ENCODE assay signal across 8 cellular contexts in genomic region chr15:78779975-78780374, GRCh38. TPM values are rescaled to one million over a fixed set of nuclear protein-coding genes. Genes with fewer than 3 reads are reported as not detected.
DNase-seq lines count a peak whose midpoint lies in the region; ATAC-seq and TF ChIP-seq lines count a peak whose summit lies in the region.
"Not testable (repeated sequence)": the region's sequence is repeated elsewhere in the genome, so short reads cannot be mapped to it uniquely, and the experiment has no call there.
"Had no signal": no experiment of that assay in that cellular context is flagged by ENCODE, and none has a peak within 500 bp of the region (broad histone marks: within the 10 kb centered on the region; RNA-seq: fewer than 3 reads in every experiment).

No MANE protein-coding gene starts in this region.

- no CpG with 5 or more reads among the region's 9 CpGs for WGBS in body of pancreas, 2 donors
- WGBS in lung, 2 donors: 6% methylated on average over 1 of the region's 9 CpGs; no CpG with 5 or more reads in 1 of the 2 donors

- not testable (repeated sequence) for DNase-seq in body of pancreas; Right ventricle myocardium inferior (ENCODE audit: missing footprints); left cardiac atrium; left colon; lung (ENCODE audit: low spot score); sciatic nerve (ENCODE audit: low spot score); upper lobe of right lung

- intact Hi-C loops in body of pancreas (cut with DNase I); left cardiac atrium (cut with DNase I); sciatic nerve (cut with DNase I); upper lobe of right lung (cut with DNase I): not testable (repeated sequence)
- intact Hi-C loops in Right ventricle myocardium inferior (cut with DNase I): loop anchor here (10.0 kb wide), 1 partner anchor 805 kb away; no protein-coding TSS in a partner anchor
- intact Hi-C loops in left colon (cut with DNase I, micrococcal nuclease): loop anchor here in 1 of 2 donors (10.0 kb wide), 1 partner anchor 805 kb away; no protein-coding TSS in a partner anchor

- not testable (repeated sequence) for TF ChIP-seq POLR2A in body of pancreas (IDR thresholded peaks at IDR 0.05)

- not testable (repeated sequence) for H3K9me3 ChIP-seq in body of pancreas; lung (ENCODE audit: control insufficient read depth in 2 of 2, insufficient read depth in 1 of 2, low read length in 1 of 2); upper lobe of right lung

- H3K4me1 ChIP-seq in body of pancreas, upper lobe of right lung: not testable (repeated sequence)
- H3K4me1 ChIP-seq in lung (ENCODE audit: control insufficient read depth in 2 of 2, insufficient read depth in 2 of 2, low read length in 2 of 2): peaks cover 4 to 16% of the 10 kb centered on the region in 2 donors

- H3K27me3 ChIP-seq in body of pancreas; lung (ENCODE audit: control insufficient read depth, insufficient read depth); upper lobe of right lung: not testable (repeated sequence)

- not testable (repeated sequence) for H3K4me3 ChIP-seq in body of pancreas, lung, upper lobe of right lung

- not testable (repeated sequence) for H3K36me3 ChIP-seq in body of pancreas (replicated peaks in 1 of 2; ENCODE audit: insufficient read depth in 1 of 2, low read depth in 2 of 2); lung (ENCODE audit: control insufficient read depth in 2 of 2, insufficient read depth in 2 of 2, low read length in 2 of 2); upper lobe of right lung

- TF ChIP-seq CTCF in body of pancreas (IDR thresholded peaks at IDR 0.05); lung (IDR thresholded peaks at IDR 0.05; ENCODE audit: control extremely low read depth, extremely low read depth); upper lobe of right lung (IDR thresholded peaks at IDR 0.05): not testable (repeated sequence)

- ATAC-seq in body of pancreas (peak; percentile 25), Right ventricle myocardium inferior (peak; percentile 73), left cardiac atrium (peak; percentile 43 to 62), left colon (peak; percentile 91), lung (ENCODE audit: insufficient read depth, low FRiP score) (peak; percentile 44), sciatic nerve (peak; percentile 78), upper lobe of right lung (peak; percentile 40)

- not testable (repeated sequence) for H3K27ac ChIP-seq in body of pancreas; lung (ENCODE audit: low read depth in 1 of 2, low read length in 1 of 2); upper lobe of right lung

RNA-seq across cellular contexts. Expression of gene ADAMTS7, which starts 31.3 kb away (rescaled TPM):
- total RNA-seq in body of pancreas: 1 to 10 TPM in 1 of 2 donors, under 1 TPM in 1; 0.33 to 2.1 TPM
- 32.1 TPM for total RNA-seq in Right ventricle myocardium inferior
- 10 to 100 TPM; 35.8 to 45.9 TPM for total RNA-seq in left cardiac atrium
- 1 to 10 TPM in 1 of 2 donors, under 1 TPM in 1; 0.92 to 2.4 TPM for total RNA-seq in left colon
- total RNA-seq in lung: 10 to 100 TPM in 1 of 2 donors, 1 to 10 TPM in 1; 7.1 to 13.1 TPM
- polyA plus RNA-seq in lung: 1 to 10 TPM; 3.3 to 3.4 TPM
- total RNA-seq in sciatic nerve: 16.6 TPM
- 9.1 TPM for total RNA-seq in upper lobe of right lung
- total RNA-seq: CD4-positive, alpha-beta memory T cell had no signal
- polyA plus RNA-seq: CD4-positive, alpha-beta memory T cell had no signal

Comparison
In these comparisons a context has a peak if more than half of its experiments do, and no peak if none do; other contexts are left out.
1. ATAC-seq: peak in every context shown above with its lines; median percentile 91 in left colon; 78 in sciatic nerve; 73 in Right ventricle myocardium inferior; 52 in left cardiac atrium; 44 in lung; 40 in upper lobe of right lung; 25 in body of pancreas.